19 cellular contexts compared by ENCODE assay signal in genomic region chr7:143518521-143518920, GRCh38. TPM values are rescaled to one million over a fixed set of nuclear protein-coding genes. Genes with fewer than 3 reads are reported as not detected.
DNase-seq lines count a peak whose midpoint lies in the region; ATAC-seq, FAIRE-seq and TF ChIP-seq lines count a peak whose summit lies in the region.
"Had no signal": no experiment of that assay in that cellular context is flagged by ENCODE, and none has a peak within 500 bp of the region (broad histone marks: within the 10 kb centered on the region; RNA-seq: fewer than 3 reads in every experiment).

No MANE protein-coding gene starts in this region.

- no peak overlapping the region for H3K18ac ChIP-seq in mesenchymal stem cell (ENCODE audit: low read depth in 1 of 2, low read length in 2 of 2)

- H2BK12ac ChIP-seq in mesenchymal stem cell (ENCODE audit: low read length in 2 of 2): no peak overlapping the region

- DNase-seq in activated CD4-positive, alpha-beta T cell treated with anti-CD3 and anti-CD28 coated beads, Interleukin-2, amount 10 ng/mL, durations not matched to agents 24 days and 14 days: peak; percentile 24
- DNase-seq in activated CD4-positive, alpha-beta T cell treated with anti-CD3 and anti-CD28 coated beads for 48 hours: no peak
- DNase-seq in astrocyte of the cerebellum (ENCODE audit: low read depth) (peak; percentile 28), mesenchymal stem cell (no peak), RCC 7860 (ENCODE audit: low spot score) (no peak)
- DNase-seq: 8988T; CD4-positive, alpha-beta memory T cell; GF-D8; GOT3; MM.1S; NCI-H1092 treated with DMSO at 0.1 percent for 48 hours; NCI-H510A treated with DMSO at 0.1 percent for 48 hours; NCI-H82 had no signal

- H2AK5ac ChIP-seq in mesenchymal stem cell (ENCODE audit: low read length, severe bottlenecking): no peak overlapping the region

- H3K4me2 ChIP-seq in mesenchymal stem cell (ENCODE audit: low read length, poor library complexity, severe bottlenecking): no peak overlapping the region

- H3K27ac ChIP-seq in mesenchymal stem cell (ENCODE audit: low read length, poor library complexity, severe bottlenecking) (peak overlapping the region; percentile 57), temporal lobe (ENCODE audit: low read depth, low read length) (peak overlapping the region; percentile 63)

- H3K27me3 ChIP-seq in mesenchymal stem cell (ENCODE audit: control insufficient read depth in 1 of 2, insufficient read depth in 1 of 2, low read length in 2 of 2): peaks cover 0 to 4% of the 10 kb centered on the region in 2 experiments

- no peak overlapping the region for H4K91ac ChIP-seq in mesenchymal stem cell (ENCODE audit: low read length)

- intact Hi-C loops in activated CD4-positive, alpha-beta T cell treated with anti-CD3 and anti-CD28 coated beads, Interleukin-2, amount 10 ng/mL, durations not matched to agents 24 days and 14 days (cut with micrococcal nuclease): no loop called here

- peaks cover 4% of the 10 kb centered on the region for H3K27me3 Mint-ChIP-seq in activated CD4-positive, alpha-beta T cell treated with anti-CD3 and anti-CD28 coated beads, Interleukin-2, amount 10 ng/mL, durations not matched to agents 24 days and 14 days
- H3K27me3 Mint-ChIP-seq in activated T-helper 17 cell treated with anti-CD3 and anti-CD28 coated beads, Interleukin-2, amount 50 U/mL, for 72 hours: no peaks in the 10 kb centered on the region

- H3K23ac ChIP-seq in mesenchymal stem cell (ENCODE audit: low read length in 2 of 2): no peak overlapping the region

- no peak overlapping the region for H2BK15ac ChIP-seq in mesenchymal stem cell (ENCODE audit: low read depth, poor library complexity, severe bottlenecking)

- H2BK120ac ChIP-seq in mesenchymal stem cell (ENCODE audit: low read depth, low read length): peak overlapping the region; percentile 52

- no peak overlapping the region for H3K27ac Mint-ChIP-seq in activated CD4-positive, alpha-beta T cell treated with anti-CD3 and anti-CD28 coated beads, Interleukin-2, amount 10 ng/mL, durations not matched to agents 24 days and 14 days
- no peak overlapping the region for H3K27ac Mint-ChIP-seq in activated T-helper 17 cell treated with anti-CD3 and anti-CD28 coated beads, Interleukin-2, amount 50 U/mL, for 72 hours

- no peak overlapping the region for H3K14ac ChIP-seq in mesenchymal stem cell (ENCODE audit: low read length in 2 of 2)

- H3K36me3 ChIP-seq in mesenchymal stem cell (ENCODE audit: control insufficient read depth in 1 of 2, insufficient read depth in 2 of 2, low read depth in 1 of 2, low read length in 2 of 2): no peaks in the 10 kb centered on the region

- H3K4me3 Mint-ChIP-seq in activated CD4-positive, alpha-beta T cell treated with anti-CD3 and anti-CD28 coated beads, Interleukin-2, amount 10 ng/mL, durations not matched to agents 24 days and 14 days: no peak overlapping the region
- no peak overlapping the region for H3K4me3 Mint-ChIP-seq in activated T-helper 17 cell treated with anti-CD3 and anti-CD28 coated beads, Interleukin-2, amount 50 U/mL, for 72 hours
- H3K4me3 Mint-ChIP-seq: CD4-positive, alpha-beta memory T cell had no signal

- no peak overlapping the region for H3K4me3 ChIP-seq in astrocyte of the cerebellum (ENCODE audit: low read depth, low read length)
- no peak overlapping the region for H3K4me3 ChIP-seq in mesenchymal stem cell (ENCODE audit: insufficient read depth in 1 of 2, low read depth in 1 of 2, low read length in 2 of 2)

- H2AFZ ChIP-seq in mesenchymal stem cell (ENCODE audit: low read depth, low read length): no peak overlapping the region

- WGBS in mesenchymal stem cell: 69% methylated on average over 4 of the region's 4 CpGs

- H3K36me3 Mint-ChIP-seq in activated CD4-positive, alpha-beta T cell treated with anti-CD3 and anti-CD28 coated beads, Interleukin-2, amount 10 ng/mL, durations not matched to agents 24 days and 14 days (ENCODE audit: low read depth): no peaks in the 10 kb centered on the region
- no peaks in the 10 kb centered on the region for H3K36me3 Mint-ChIP-seq in activated T-helper 17 cell treated with anti-CD3 and anti-CD28 coated beads, Interleukin-2, amount 50 U/mL, for 72 hours (ENCODE audit: low read depth)

- H3K9ac ChIP-seq in mesenchymal stem cell (ENCODE audit: low read length): no peak overlapping the region

- no peak for FAIRE-seq in RCC 7860 (lab: Jason Lieb, UNC)
- FAIRE-seq: GM12891, GM18507 had no signal

- peaks cover 5% of the 10 kb centered on the region for H3K4me1 Mint-ChIP-seq in activated CD4-positive, alpha-beta T cell treated with anti-CD3 and anti-CD28 coated beads, Interleukin-2, amount 10 ng/mL, durations not matched to agents 24 days and 14 days
- H3K4me1 Mint-ChIP-seq in activated T-helper 17 cell treated with anti-CD3 and anti-CD28 coated beads, Interleukin-2, amount 50 U/mL, for 72 hours: no peaks in the 10 kb centered on the region
- H3K4me1 Mint-ChIP-seq: CD4-positive, alpha-beta memory T cell had no signal

- ATAC-seq in GM21423 (IDR thresholded peaks at IDR 0.05; ENCODE audit: unreplicated experiment): no peak
- ATAC-seq in activated T-helper 17 cell treated with anti-CD3 and anti-CD28 coated beads, Interleukin-2, amount 50 U/mL, for 72 hours (replicated peaks): no peak

- no peak overlapping the region for H4K8ac ChIP-seq in mesenchymal stem cell (ENCODE audit: low read length)

- TF ChIP-seq CTCF in astrocyte of the cerebellum (IDR thresholded peaks at IDR 0.05; ENCODE audit: low read depth, low read length, missing control alignments): no peak

- H3K9me3 Mint-ChIP-seq in activated CD4-positive, alpha-beta T cell treated with anti-CD3 and anti-CD28 coated beads, Interleukin-2, amount 10 ng/mL, durations not matched to agents 24 days and 14 days: no peaks in the 10 kb centered on the region
- H3K9me3 Mint-ChIP-seq in activated T-helper 17 cell treated with anti-CD3 and anti-CD28 coated beads, Interleukin-2, amount 50 U/mL, for 72 hours: no peaks in the 10 kb centered on the region
- H3K9me3 Mint-ChIP-seq: CD4-positive, alpha-beta memory T cell had no signal

- no peak overlapping the region for H3K4ac ChIP-seq in mesenchymal stem cell (ENCODE audit: low read depth in 1 of 2, low read length in 2 of 2)

- H3K4me1 ChIP-seq in mesenchymal stem cell (ENCODE audit: control insufficient read depth, insufficient read depth, low read depth, low read length): peaks cover 10% of the 10 kb centered on the region

- H3K9me3 ChIP-seq in mesenchymal stem cell (ENCODE audit: control insufficient read depth, low read length): no peaks in the 10 kb centered on the region

- no peak overlapping the region for H2BK5ac ChIP-seq in mesenchymal stem cell (ENCODE audit: low read depth, low read length, poor library complexity, severe bottlenecking)

- in situ Hi-C loops in astrocyte of the cerebellum (cut with HindIII; ENCODE audit: low sequenced_read_pairs): no loop called here

- H3K79me1 ChIP-seq in mesenchymal stem cell (replicated peaks; ENCODE audit: low read length, poor library complexity, severe bottlenecking): no peaks in the 10 kb centered on the region

RNA-seq across cellular contexts. Expression of gene TAS2R41, which starts 40.8 kb away (rescaled TPM):
- not detected in 2 replicates for total RNA-seq in activated CD4-positive, alpha-beta T cell treated with anti-CD3 and anti-CD28 coated beads, Interleukin-2, amount 10 ng/mL, durations not matched to agents 24 days and 14 days
- polyA plus RNA-seq in mesenchymal stem cell (2013, experiment 1 of 2): not detected
- polyA plus RNA-seq in mesenchymal stem cell (2013, experiment 2 of 2): not detected
- not detected for total RNA-seq in temporal lobe
- total RNA-seq in activated T-helper 17 cell treated with anti-CD3 and anti-CD28 coated beads, Interleukin-2, amount 50 U/mL, for 72 hours: not detected
- polyA plus RNA-seq: BJ; CD4-positive, alpha-beta memory T cell had no signal

RNA-seq across cellular contexts. Expression of gene CTAGE15, which starts 53.1 kb away (rescaled TPM):
- 1.3 and 2.7 TPM in 2 replicates for total RNA-seq in activated CD4-positive, alpha-beta T cell treated with anti-CD3 and anti-CD28 coated beads, Interleukin-2, amount 10 ng/mL, durations not matched to agents 24 days and 14 days
- not detected for polyA plus RNA-seq in mesenchymal stem cell (2013, experiment 1 of 2)
- 0.01 TPM for polyA plus RNA-seq in mesenchymal stem cell (2013, experiment 2 of 2)
- total RNA-seq in temporal lobe: 0.25 TPM
- 1 to 10 TPM in 1 of 2 donors, under 1 TPM in 1; 0.56 to 2.7 TPM for total RNA-seq in activated T-helper 17 cell treated with anti-CD3 and anti-CD28 coated beads, Interleukin-2, amount 50 U/mL, for 72 hours
- total RNA-seq: CD4-positive, alpha-beta memory T cell had no signal
- polyA plus RNA-seq: BJ had no signal

Comparison
In these comparisons a context has a peak if more than half of its experiments do, and no peak if none do; other contexts are left out.
1. DNase-seq: peak in activated CD4-positive, alpha-beta T cell treated with anti-CD3 and anti-CD28 coated beads, Interleukin-2, amount 10 ng/mL, durations not matched to agents 24 days and 14 days (single experiment) and astrocyte of the cerebellum (single experiment); none in activated CD4-positive, alpha-beta T cell treated with anti-CD3 and anti-CD28 coated beads for 48 hours (single experiment), mesenchymal stem cell (single experiment) and RCC 7860 (single experiment).